Comparison of ENCODE assay signal across 1 cellular context in genomic region chr10:124461642-124462347, GRCh38.
TF ChIP-seq lines count a peak whose summit lies in the region.

Gene LHPP (plus strand): TSS chr10:124461823. CDS start chr10:124461863, 40 bp downstream.

TF ChIP-seq in K562, 482 proteins besides CTCF, POLR2A, EP300 and RAD21 (continued from another document):
- TF ChIP-seq PTTG1 (tag; IDR thresholded peaks at IDR 0.05; ENCODE audit: low read depth) (no peak), MCM7 (IDR thresholded peaks at IDR 0.05) (no peak), ZNF639 (CRISPR knock-in tag; conservative IDR thresholded peaks at IDR 0.05 in 1 of 2, IDR thresholded peaks at IDR 0.05 in 1 of 2) (0 out of 4 replicates have a peak, but pooled peaks of 1 of the 2 experiments have one; percentile 36), FOXO4 (CRISPR knock-in tag; IDR thresholded peaks at IDR 0.05) (no peak), ZBTB9 (CRISPR knock-in tag; IDR thresholded peaks at IDR 0.05) (no peak), LARP7 (IDR thresholded peaks at IDR 0.05) (no peak), ZNF140 (CRISPR knock-in tag; IDR thresholded peaks at IDR 0.05) (no peak), MAFG (tag; conservative IDR thresholded peaks at IDR 0.05) (no peak), FOXA1 (IDR thresholded peaks at IDR 0.05; ENCODE audit: borderline replicate concordance) (no peak), MAFF (IDR thresholded peaks at IDR 0.05; ENCODE audit: low read length) (no peak), CCNT2 (IDR thresholded peaks at IDR 0.05; ENCODE audit: borderline replicate concordance, extremely low read depth, insufficient read length, low read depth, low read length) (no peak), TARDBP (IDR thresholded peaks at IDR 0.05) (peak; percentile 32; the same call in 1 of the 2 replicates), ATF6 (CRISPR knock-in tag; IDR thresholded peaks at IDR 0.05) (no peak), EWSR1 (IDR thresholded peaks at IDR 0.05; ENCODE audit: borderline replicate concordance, low read depth, partially characterized antibody) (no peak), FOSL1 (tag; conservative IDR thresholded peaks at IDR 0.05) (no peak), RFX1 (IDR thresholded peaks at IDR 0.05) (no peak), RBBP5 (IDR thresholded peaks at IDR 0.05; ENCODE audit: borderline replicate concordance, insufficient read depth, low read length, poor library complexity, severe bottlenecking) (peak; percentile 68), CXXC5 (CRISPR knock-in tag; IDR thresholded peaks at IDR 0.05) (peak; percentile 91), KLF1 (tag; IDR thresholded peaks at IDR 0.05) (no peak), FOXK2 (conservative IDR thresholded peaks at IDR 0.05 in 1 of 2, IDR thresholded peaks at IDR 0.05 in 1 of 2; ENCODE audit: low read depth in 2 of 2) (no peak), WHSC1 (IDR thresholded peaks at IDR 0.05; ENCODE audit: low read length) (no peak), ZNF57 (CRISPR knock-in tag; IDR thresholded peaks at IDR 0.05) (no peak), PHTF2 (CRISPR knock-in tag; IDR thresholded peaks at IDR 0.05) (no peak)
